Comparison of ENCODE assay signal across 13 cellular contexts in genomic region chr9:77598510-77598909, GRCh38. TPM values are rescaled to one million over a fixed set of nuclear protein-coding genes. Genes with fewer than 3 reads are reported as not detected.
DNase-seq lines count a peak whose midpoint lies in the region; ATAC-seq and TF ChIP-seq lines count a peak whose summit lies in the region.
"Had no signal": no experiment of that assay in that cellular context is flagged by ENCODE, and none has a peak within 500 bp of the region (broad histone marks: within the 10 kb centered on the region; RNA-seq: fewer than 3 reads in every experiment).

No MANE protein-coding gene starts in this region.

- CTCF ChIA-PET in WTC11 (lab: Charles Lee) (no interaction called here), OCI-LY7 (lab: Charles Lee; ENCODE audit: unreplicated experiment) (no interaction called here), T-cell (lab: Charles Lee) (interaction anchor here in 1 of 2 donors (0.7 kb wide), 1 partner anchor 620 kb away, joined by 3 read pairs; no protein-coding TSS in a partner anchor)

- 41 to 52% methylated on average over 3 of the region's 3 CpGs for WGBS in thyroid gland, 2 donors

- H3K9me2 ChIP-seq in OCI-LY7 (ENCODE audit: insufficient read depth, low read length): no peaks in the 10 kb centered on the region

- H3K4me3 Mint-ChIP-seq in WTC11 (no peak overlapping the region), T-cell (no peak overlapping the region)
- H3K4me3 Mint-ChIP-seq: activated T-helper 1 cell treated with anti-CD3 and anti-CD28 coated beads, Interleukin-12 subunit alpha, Interleukin-12 subunit beta, Interleukin-2, Interleukin-4 antibody, amounts not matched to agents 30 ng/mL and 10 ng/mL and 1 ng/mL, durations not matched to agents 14 hours and 24 hours and 36 hours; naive B cell had no signal

- no peaks in the 10 kb centered on the region for H3K27me3 ChIP-seq in thyroid gland

- no peaks in the 10 kb centered on the region for H3K9me3 ChIP-seq in thyroid gland
- no peaks in the 10 kb centered on the region for H3K9me3 ChIP-seq in OCI-LY7 (ENCODE audit: low read length)

- no peaks in the 10 kb centered on the region for H3K36me3 Mint-ChIP-seq in WTC11
- H3K36me3 Mint-ChIP-seq in T-cell: no peaks in the 10 kb centered on the region
- H3K36me3 Mint-ChIP-seq: naive B cell had no signal

- intact Hi-C loops in left ventricle myocardium superior (cut with micrococcal nuclease) (loop anchor here (10.0 kb wide), 1 partner anchor 74 kb away; no protein-coding TSS in a partner anchor), thyroid gland (cut with DNase I) (no loop called here), OCI-LY7 (cut with micrococcal nuclease; ENCODE audit: unreplicated experiment) (no loop called here)

- H4K20me1 ChIP-seq in OCI-LY7 (ENCODE audit: insufficient read depth, low read length): no peaks in the 10 kb centered on the region

- BruUV-seq in OCI-LY7 (replicated peaks; lab: Mats Ljungman, UMichigan): no TSS peak

- no peak overlapping the region for H3K4me2 ChIP-seq in OCI-LY7 (ENCODE audit: low read length)

- no peaks in the 10 kb centered on the region for H3K79me2 ChIP-seq in OCI-LY7 (ENCODE audit: insufficient read depth, low read depth, low read length)

- no peak for ATAC-seq in WTC11
- ATAC-seq in left ventricle myocardium superior: peak; percentile 89
- ATAC-seq in T-cell (replicated peaks in 1 of 4): no peak

- H3K27ac Mint-ChIP-seq in WTC11 (peak overlapping the region; percentile 82), T-cell (no peak overlapping the region)
- H3K27ac Mint-ChIP-seq: activated T-helper 1 cell treated with anti-CD3 and anti-CD28 coated beads, Interleukin-12 subunit alpha, Interleukin-12 subunit beta, Interleukin-2, Interleukin-4 antibody, amounts not matched to agents 30 ng/mL and 10 ng/mL and 1 ng/mL, durations not matched to agents 14 hours and 24 hours and 36 hours; naive B cell had no signal

- H3K9me3 Mint-ChIP-seq in WTC11: no peaks in the 10 kb centered on the region
- H3K9me3 Mint-ChIP-seq in T-cell: no peaks in the 10 kb centered on the region
- H3K9me3 Mint-ChIP-seq: activated T-helper 1 cell treated with anti-CD3 and anti-CD28 coated beads, Interleukin-12 subunit alpha, Interleukin-12 subunit beta, Interleukin-2, Interleukin-4 antibody, amounts not matched to agents 30 ng/mL and 10 ng/mL and 1 ng/mL, durations not matched to agents 14 hours and 24 hours and 36 hours had no signal

- H3K4me3 ChIP-seq in thyroid gland (replicated peaks in 1 of 3) (no peak overlapping the region), OCI-LY7 (ENCODE audit: low read depth, low read length, poor library complexity, severe bottlenecking) (no peak overlapping the region)

- H3K4me1 ChIP-seq in thyroid gland: peaks cover 48% of the 10 kb centered on the region in 2 donors
- H3K4me1 ChIP-seq in OCI-LY7 (ENCODE audit: insufficient read depth, low read length, poor library complexity, severe bottlenecking): no peaks in the 10 kb centered on the region

- no peak overlapping the region for H2AFZ ChIP-seq in OCI-LY7 (ENCODE audit: low read length)

- TF ChIP-seq POLR2A in thyroid gland (IDR thresholded peaks at IDR 0.05): no peak

- H3K36me3 ChIP-seq in thyroid gland (no peaks in the 10 kb centered on the region), OCI-LY7 (ENCODE audit: insufficient read depth, low read length) (no peaks in the 10 kb centered on the region)

- POLR2A ChIA-PET in WTC11 (lab: Charles Lee): no interaction called here
- POLR2A ChIA-PET in OCI-LY7 (lab: Charles Lee): interaction anchor here (0.6 kb wide), 1 partner anchor 48 kb away, joined by 3 read pairs; no protein-coding TSS in a partner anchor
- POLR2A ChIA-PET in T-cell (lab: Charles Lee): interaction anchor here in 1 of 2 donors (0.7 kb wide), 1 partner anchor 74 kb away, joined by 3 read pairs; no protein-coding TSS in a partner anchor

- DNase-seq in DMS53 (lab: John Stamatoyannopoulos, UW): peak; percentile 19
- no peak for DNase-seq in DMS53 treated with DMSO at 0.1 percent for 48 hours (lab: John Stamatoyannopoulos, UW; ENCODE audit: unreplicated experiment)
- no peak for DNase-seq in WTC11 (ENCODE audit: low spot score)
- no peak for DNase-seq in left ventricle myocardium superior
- DNase-seq in thyroid gland: peak; percentile 13 to 22
- DNase-seq in OCI-LY7 (ENCODE audit: low spot score): no peak
- no peak for DNase-seq in superior temporal gyrus (ENCODE audit: extremely low spot score)
- no peak for DNase-seq in T-cell
- DNase-seq: naive B cell, NCI-H226, T-helper 2 cell had no signal

- H3K27ac ChIP-seq in thyroid gland (peak overlapping the region; percentile 19 to 44 (median 26)), OCI-LY7 (ENCODE audit: low read depth, low read length, poor library complexity, severe bottlenecking) (no peak overlapping the region)
- H3K27ac ChIP-seq: 22Rv1 had no signal

- H3K27me3 Mint-ChIP-seq in WTC11 (ENCODE audit: low read depth): no peaks in the 10 kb centered on the region
- H3K27me3 Mint-ChIP-seq in T-cell: peaks cover 12 to 15% of the 10 kb centered on the region in 2 donors

- H3K4me1 Mint-ChIP-seq in WTC11 (peaks cover 91% of the 10 kb centered on the region), T-cell (peaks cover 10 to 13% (median 13%) of the 10 kb centered on the region in 3 donors)
- H3K4me1 Mint-ChIP-seq: naive B cell had no signal

- TF ChIP-seq CTCF in WTC11 (IDR thresholded peaks at IDR 0.05): no peak
- no peak for TF ChIP-seq CTCF in thyroid gland (IDR thresholded peaks at IDR 0.05)
- TF ChIP-seq CTCF in OCI-LY7 (conservative IDR thresholded peaks at IDR 0.05; ENCODE audit: low read length): no peak

TF ChIP-seq in WTC11, 78 proteins besides CTCF, POLR2A, EP300 and RAD21:
- TF ChIP-seq FOXK1 (CRISPR knock-in tag; IDR thresholded peaks at IDR 0.05): no peak
- TF ChIP-seq PREB (CRISPR knock-in tag; IDR thresholded peaks at IDR 0.05; ENCODE audit: borderline replicate concordance): no peak
- TF ChIP-seq ZNF512 (CRISPR knock-in tag; IDR thresholded peaks at IDR 0.05; ENCODE audit: borderline replicate concordance): no peak
- no peak for TF ChIP-seq RELA (CRISPR knock-in tag; IDR thresholded peaks at IDR 0.05; ENCODE audit: borderline replicate concordance)

RNA-seq across cellular contexts. Expression of gene GNA14, which starts 49.6 kb away (rescaled TPM):
- 20.4 to 26.7 TPM (median 21.0 TPM) in 3 replicates for total RNA-seq in WTC11 (2021)
- total RNA-seq in left ventricle myocardium superior: 1.7 TPM
- 10 to 100 TPM; 13.9 to 26.3 (median 19.9) TPM for total RNA-seq in thyroid gland
- not detected in 2 replicates for total RNA-seq in OCI-LY7 (2014; rRNA removed; shearing (Covaris generic))
- not detected in 2 replicates for total RNA-seq in OCI-LY7 (2022)
- total RNA-seq in T-cell: not detected
- total RNA-seq: activated T-helper 1 cell treated with anti-CD3 and anti-CD28 coated beads, Interleukin-12 subunit alpha, Interleukin-12 subunit beta, Interleukin-2, Interleukin-4 antibody, amounts not matched to agents 30 ng/mL and 10 ng/mL and 1 ng/mL, durations not matched to agents 14 hours and 24 hours and 36 hours had no signal

Comparison
In these comparisons a context has a peak if more than half of its experiments do, and no peak if none do; other contexts are left out.
1. DNase-seq: peak in DMS53 (single experiment) and thyroid gland (2 of 2); none in DMS53 treated with DMSO at 0.1 percent for 48 hours (single experiment), WTC11 (single experiment), left ventricle myocardium superior (single experiment), OCI-LY7 (single experiment), superior temporal gyrus (single experiment) and T-cell (0 of 34).